Comparison of ENCODE assay signal across 21 cellular contexts in the genomic region with DNA sequence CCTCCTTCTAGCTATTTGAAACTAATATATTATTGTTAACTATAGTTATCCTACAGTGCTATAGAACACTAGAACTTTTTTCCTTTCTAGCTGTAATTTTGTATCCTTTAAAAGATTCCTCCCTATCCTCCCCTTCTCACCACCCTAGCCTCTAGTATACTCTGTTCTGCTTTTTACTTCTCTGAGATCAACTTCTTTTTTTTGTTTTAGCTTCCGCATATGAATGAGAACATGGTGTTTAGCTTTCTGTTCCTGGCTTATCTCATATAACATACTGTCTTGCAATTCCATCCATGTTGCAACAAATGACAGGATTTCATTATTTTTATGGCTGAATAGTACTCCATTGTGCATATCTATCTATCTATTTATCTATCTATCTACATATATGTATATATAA.
"Had no signal": no experiment of that assay in that cellular context is flagged by ENCODE, and none has a peak within 500 bp of the region (broad histone marks: within the 10 kb centered on the region; RNA-seq: fewer than 3 reads in every experiment).

No MANE protein-coding gene starts in this region.

- DNase-seq: activated CD4-positive, alpha-beta T cell treated with anti-CD3 and anti-CD28 coated beads for 4 hours; activated CD8-positive, alpha-beta memory T cell treated with anti-CD3 and anti-CD28 coated beads, Interleukin-2, amount 50 U/mL, for 4 hours; activated CD8-positive, alpha-beta T cell treated with anti-CD3 and anti-CD28 coated beads for 36 hours; activated gamma-delta T cell treated with Interleukin-2 at 50 U/mL for 16 hours; activated naive CD4-positive, alpha-beta T cell treated with anti-CD3 and anti-CD28 coated beads, Interleukin-2, amount 10 ng/mL, durations not matched to agents 7 days and 5 days; activated naive CD8-positive, alpha-beta T cell treated with anti-CD3 and anti-CD28 coated beads for 36 hours; activated T-cell treated with anti-CD3 and anti-CD28 coated beads, Interleukin-2, amount 50 U/mL, for 72 hours; brain microvascular endothelial cell; Karpas-422; NCI-H1105; NCI-H1436 treated with DMSO at 0.1 percent for 48 hours; NCI-H187; NCI-H2081; NCI-H510A treated with DMSO at 0.1 percent for 48 hours; NCI-H69; PC-3; SHP77; T-helper 1 cell had no signal

- H3K9me3 Mint-ChIP-seq: activated naive CD4-positive, alpha-beta T cell treated with anti-CD3 and anti-CD28 coated beads, Interleukin-2, amount 10 ng/mL, durations not matched to agents 7 days and 5 days; activated T-helper 2 cell treated with anti-CD3 and anti-CD28 coated beads, Interferon-gamma antibody, Interleukin-2, Interleukin-4, amounts not matched to agents 10 μg/mL and 5 μg/mL and 100 μg/mL, durations not matched to agents 14 hours and 24 hours and 36 hours had no signal

- H3K27me3 Mint-ChIP-seq: activated CD8-positive, alpha-beta T cell treated with anti-CD3 and anti-CD28 coated beads for 36 hours had no signal

- H3K27ac Mint-ChIP-seq: activated CD8-positive, alpha-beta T cell treated with anti-CD3 and anti-CD28 coated beads for 36 hours; activated naive CD4-positive, alpha-beta T cell treated with anti-CD3 and anti-CD28 coated beads, Interleukin-2, amount 10 ng/mL, durations not matched to agents 7 days and 5 days; activated naive CD8-positive, alpha-beta T cell treated with anti-CD3 and anti-CD28 coated beads for 36 hours; activated T-cell treated with anti-CD3 and anti-CD28 coated beads, Interleukin-2, amount 50 U/mL, for 72 hours; activated T-helper 2 cell treated with anti-CD3 and anti-CD28 coated beads, Interferon-gamma antibody, Interleukin-2, Interleukin-4, amounts not matched to agents 10 μg/mL and 5 μg/mL and 100 μg/mL, durations not matched to agents 14 hours and 24 hours and 36 hours had no signal

- ATAC-seq: activated CD4-positive, CD25-positive, alpha-beta regulatory T cell treated with anti-CD3 and anti-CD28 coated beads, Interleukin-2, amount 50 U/mL, for 24 hours; activated CD8-positive, alpha-beta T cell treated with anti-CD3 and anti-CD28 coated beads for 36 hours; activated T-cell treated with anti-CD3 and anti-CD28 coated beads, Interleukin-2, amount 50 U/mL, for 72 hours; PC-3 had no signal

- H3K4me3 ChIP-seq: cardiac muscle cell had no signal

- H3K36me3 ChIP-seq: brain microvascular endothelial cell, cardiac muscle cell had no signal

- H3K4me3 Mint-ChIP-seq: activated CD8-positive, alpha-beta T cell treated with anti-CD3 and anti-CD28 coated beads for 36 hours; activated naive CD4-positive, alpha-beta T cell treated with anti-CD3 and anti-CD28 coated beads, Interleukin-2, amount 10 ng/mL, durations not matched to agents 7 days and 5 days; activated naive CD8-positive, alpha-beta T cell treated with anti-CD3 and anti-CD28 coated beads for 36 hours; activated T-cell treated with anti-CD3 and anti-CD28 coated beads, Interleukin-2, amount 50 U/mL, for 72 hours had no signal

- H3K27me3 ChIP-seq: brain microvascular endothelial cell, cardiac muscle cell had no signal

- H3K27ac ChIP-seq: brain microvascular endothelial cell, cardiac muscle cell had no signal
